19 cellular contexts compared by ENCODE assay signal in the genomic region with DNA sequence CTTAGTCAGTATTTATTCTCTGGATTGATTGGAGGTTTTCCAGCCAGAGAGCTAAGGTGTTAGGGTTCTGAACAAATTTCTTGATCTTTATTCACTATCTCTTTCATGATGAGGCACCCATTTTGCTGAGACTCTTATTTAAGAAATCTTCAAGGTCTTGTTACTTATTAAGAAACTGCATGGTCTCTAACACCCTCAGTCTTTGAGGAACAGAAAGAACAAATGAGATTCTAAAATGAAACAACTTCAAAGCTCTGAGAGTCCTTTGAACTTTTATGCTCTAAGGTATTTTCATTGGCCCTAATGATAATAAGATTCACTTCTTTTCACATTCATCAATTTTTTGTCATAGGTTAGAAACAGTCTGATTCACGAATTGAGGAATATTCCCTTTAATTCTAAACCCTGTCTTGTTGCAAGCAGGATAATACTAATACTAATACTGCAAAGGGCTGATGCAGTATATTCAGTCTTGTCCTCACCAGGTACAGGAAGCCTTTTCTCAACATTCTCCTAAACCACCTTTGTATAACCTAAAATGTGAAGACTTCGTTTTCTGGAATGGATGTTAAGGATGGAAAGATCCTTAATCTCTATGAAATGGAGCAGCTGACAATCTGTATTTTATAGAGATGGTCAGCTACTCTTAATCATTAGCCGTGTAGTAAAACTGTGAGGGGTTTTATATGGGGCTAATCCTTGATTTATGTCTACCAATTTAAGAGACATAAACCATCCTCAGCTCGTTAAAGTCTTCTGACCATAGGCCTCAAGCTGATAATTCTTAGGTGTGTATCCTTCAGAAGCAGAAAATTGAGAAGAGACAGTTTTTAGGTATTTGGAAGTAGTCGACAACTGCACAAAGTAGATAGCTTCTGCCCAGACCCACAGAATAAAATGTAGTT.
DNase-seq lines count a peak whose midpoint lies in the region; ATAC-seq and FAIRE-seq lines count a peak whose summit lies in the region.
"Had no signal": no experiment of that assay in that cellular context is flagged by ENCODE, and none has a peak within 500 bp of the region (broad histone marks: within the 10 kb centered on the region; RNA-seq: fewer than 3 reads in every experiment).

No MANE protein-coding gene starts in this region.

- no peaks in the 10 kb centered on the region for H3K27me3 Mint-ChIP-seq in activated naive CD4-positive, alpha-beta T cell treated with anti-CD3 and anti-CD28 coated beads for 36 hours (ENCODE audit: low read depth)

- DNase-seq in GM18507 (ENCODE audit: extremely low spot score, insufficient read length, low read depth) (no peak), MV-4-11 (lab: John Stamatoyannopoulos, UW) (peak; percentile 17), GM03348 (ENCODE audit: low spot score) (no peak), ureter (ENCODE audit: low spot score) (no peak)
- no peak for DNase-seq in activated naive CD4-positive, alpha-beta T cell treated with anti-CD3 and anti-CD28 coated beads for 36 hours
- DNase-seq: activated CD4-positive, alpha-beta T cell treated with anti-CD3 and anti-CD28 coated beads for 4 hours; activated CD8-positive, alpha-beta memory T cell treated with anti-CD3 and anti-CD28 coated beads, Interleukin-2, amount 50 U/mL, for 48 hours; anterior cingulate cortex; effector memory CD4-positive, alpha-beta T cell; NCI-H1092; NCI-H69; right cardiac atrium; SK-N-SH; stimulated activated naive CD4-positive, alpha-beta T cell had no signal

- no peaks in the 10 kb centered on the region for H3K9me3 Mint-ChIP-seq in activated naive CD4-positive, alpha-beta T cell treated with anti-CD3 and anti-CD28 coated beads for 36 hours
- H3K9me3 Mint-ChIP-seq: type B pancreatic cell had no signal

- FAIRE-seq in GM18507 (lab: Jason Lieb, UNC): peak; percentile 42

- no peaks in the 10 kb centered on the region for H3K36me3 Mint-ChIP-seq in activated naive CD4-positive, alpha-beta T cell treated with anti-CD3 and anti-CD28 coated beads for 36 hours (ENCODE audit: low read depth)
- H3K36me3 Mint-ChIP-seq: type B pancreatic cell had no signal

- ATAC-seq in GM19395 (IDR thresholded peaks at IDR 0.05; ENCODE audit: unreplicated experiment) (peak; percentile 79), HG02885 (IDR thresholded peaks at IDR 0.05; ENCODE audit: poor library complexity, unreplicated experiment) (peak; percentile 53), HG02759 (IDR thresholded peaks at IDR 0.05; ENCODE audit: unreplicated experiment) (no peak)
- ATAC-seq: Panc1, right cardiac atrium had no signal

- CTCF ChIA-PET in activated naive CD4-positive, alpha-beta T cell treated with anti-CD3 and anti-CD28 coated beads for 36 hours (lab: Charles Lee): interaction anchor here (0.6 to 0.7 kb wide), 2 partner anchors 280 to 472 kb away, joined by 3 to 4 read pairs; no protein-coding TSS in a partner anchor

- no peak overlapping the region for H3K27ac Mint-ChIP-seq in activated naive CD4-positive, alpha-beta T cell treated with anti-CD3 and anti-CD28 coated beads for 36 hours
- H3K27ac Mint-ChIP-seq: type B pancreatic cell had no signal

- no peaks in the 10 kb centered on the region for H3K4me1 Mint-ChIP-seq in activated naive CD4-positive, alpha-beta T cell treated with anti-CD3 and anti-CD28 coated beads for 36 hours (ENCODE audit: low read depth)

- intact Hi-C loops in activated naive CD4-positive, alpha-beta T cell treated with anti-CD3 and anti-CD28 coated beads for 36 hours (cut with micrococcal nuclease): no loop called here

- H3K4me3 Mint-ChIP-seq in activated naive CD4-positive, alpha-beta T cell treated with anti-CD3 and anti-CD28 coated beads for 36 hours: no peak overlapping the region
- H3K4me3 Mint-ChIP-seq: type B pancreatic cell had no signal
